Comparison of ENCODE assay signal across 8 cellular contexts in the genomic region with DNA sequence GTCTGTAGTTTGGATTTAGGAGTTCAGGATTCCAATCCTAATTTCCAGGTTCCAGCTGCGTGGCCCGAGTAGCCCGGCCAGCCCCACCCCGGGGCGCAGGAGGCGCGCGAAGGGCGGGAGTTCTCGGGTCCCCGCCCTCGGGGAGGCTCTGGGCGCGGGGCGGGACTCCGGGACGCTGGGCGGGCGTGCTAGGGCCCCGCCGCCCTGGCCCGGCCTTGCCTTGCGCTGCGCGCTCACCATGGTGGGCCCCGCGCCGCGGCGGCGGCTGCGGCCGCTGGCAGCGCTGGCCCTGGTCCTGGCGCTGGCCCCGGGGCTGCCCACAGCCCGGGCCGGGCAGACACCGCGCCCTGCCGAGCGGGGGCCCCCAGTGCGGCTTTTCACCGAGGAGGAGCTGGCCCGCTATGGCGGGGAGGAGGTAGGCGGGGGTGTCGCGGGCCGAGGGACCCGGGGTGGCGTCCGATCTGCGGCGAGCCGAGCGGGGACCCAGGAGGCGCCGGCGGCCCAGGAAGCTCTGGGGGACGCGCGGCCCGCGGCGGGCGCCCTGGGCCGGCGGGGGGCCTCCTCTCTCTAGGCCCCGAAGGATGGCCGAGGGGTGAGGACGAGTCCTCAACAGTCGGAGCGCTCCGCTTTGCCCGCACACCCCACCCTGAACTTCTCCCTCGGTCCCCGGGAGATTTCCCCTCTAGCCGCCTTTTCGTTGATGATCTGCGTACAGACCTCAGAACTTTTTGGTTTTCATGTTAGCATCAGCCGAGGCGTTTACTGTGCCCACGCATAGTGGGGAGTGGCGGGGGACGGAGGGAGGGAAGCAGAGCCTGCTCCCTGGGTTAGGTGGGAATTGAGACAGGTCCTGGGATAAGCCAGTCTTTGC. TPM values are rescaled to one million over a fixed set of nuclear protein-coding genes. Genes with fewer than 3 reads are reported as not detected.
DNase-seq lines count a peak whose midpoint lies in the region; ATAC-seq and TF ChIP-seq lines count a peak whose summit lies in the region.

NENF (plus strand) TSS at position 215 of the 871 bp plus-strand sequence; CDS start at position 239, 24 bp downstream.

- H3K27ac ChIP-seq in ectodermal cell (ENCODE audit: insufficient read depth, low read depth, low read length, poor library complexity, severe bottlenecking) = no peak within 1 kb of the TSS
- peak within 1 kb of the TSS; percentile 61 to 91 for H3K27ac ChIP-seq in lung (ENCODE audit: low read depth in 1 of 2, low read length in 1 of 2)

- H3K27me3 ChIP-seq in BE2C (no peaks in the 10 kb centered on the region), ectodermal cell (ENCODE audit: control insufficient read depth, insufficient read depth, low read length, poor library complexity, severe bottlenecking) (peaks cover 24% of the 10 kb centered on the region), lung (ENCODE audit: control insufficient read depth, insufficient read depth) (no peaks in the 10 kb centered on the region)

- peak within 1 kb of the TSS; percentile 82 for H3K4me3 ChIP-seq in BE2C (ENCODE audit: low read depth, low read length)
- peak within 1 kb of the TSS; percentile 66 for H3K4me3 ChIP-seq in ectodermal cell (ENCODE audit: insufficient read depth, low read depth, low read length)
- peak within 1 kb of the TSS; percentile 68 for H3K4me3 ChIP-seq in lung

- H3K4me1 ChIP-seq in BE2C = no peaks in the 10 kb centered on the region; the same call in 1 of the 2 replicates
- no peaks in the 10 kb centered on the region for H3K4me1 ChIP-seq in ectodermal cell (ENCODE audit: control insufficient read depth, insufficient read depth, low read length)
- H3K4me1 ChIP-seq in lung (ENCODE audit: control insufficient read depth in 2 of 2, insufficient read depth in 2 of 2, low read length in 2 of 2) = peaks cover 0 to 13% of the 10 kb centered on the region in 2 donors

- DNase-seq in BE2C = peak; percentile 88
- peak; percentile 5 to 85 for DNase-seq in NCI-H526 (lab: John Stamatoyannopoulos, UW)
- peak; percentile 78 to 82 for DNase-seq in activated CD4-positive, alpha-beta T cell treated with anti-CD3 and anti-CD28 coated beads, Interleukin-2, amount 50 U/mL, for 48 hours
- peak; percentile 80 for DNase-seq in lung (ENCODE audit: low spot score)
- DNase-seq in stimulated activated CD4-positive, alpha-beta T cell treated with anti-CD3 and anti-CD28 coated beads, TNF-alpha, amount 100 ng/mL, for 24 hours (ENCODE audit: low read depth in 3 of 3) = peak; percentile 46 to 80 (median 57)

- no peak for TF ChIP-seq CTCF in BE2C (IDR thresholded peaks at IDR 0.05; ENCODE audit: low read depth, low read length)
- no peak for TF ChIP-seq CTCF in lung (IDR thresholded peaks at IDR 0.05; ENCODE audit: control extremely low read depth, extremely low read depth)

- ATAC-seq in GM19035 (IDR thresholded peaks at IDR 0.05; ENCODE audit: unreplicated experiment) = peak; percentile 99
- peak; percentile 99 for ATAC-seq in HG03280 (IDR thresholded peaks at IDR 0.05; ENCODE audit: unreplicated experiment)
- peak; percentile 99 for ATAC-seq in lung (ENCODE audit: insufficient read depth, low FRiP score)

- no peaks in the 10 kb centered on the region for H3K9me3 ChIP-seq in BE2C
- no peaks in the 10 kb centered on the region for H3K9me3 ChIP-seq in ectodermal cell (ENCODE audit: control insufficient read depth, low read length)
- no peaks in the 10 kb centered on the region for H3K9me3 ChIP-seq in lung (ENCODE audit: control insufficient read depth in 2 of 2, insufficient read depth in 1 of 2, low read length in 1 of 2)

- no peaks in the 10 kb centered on the region for H3K36me3 ChIP-seq in BE2C
- H3K36me3 ChIP-seq in ectodermal cell (ENCODE audit: control insufficient read depth, insufficient read depth, low read length) = no peaks in the 10 kb centered on the region
- H3K36me3 ChIP-seq in lung (ENCODE audit: control insufficient read depth in 2 of 2, insufficient read depth in 2 of 2, low read length in 2 of 2) = no peaks in the 10 kb centered on the region

- WGBS in ectodermal cell, 2 experiments = 1 to 2% methylated on average over 86 of the region's 86 CpGs
- WGBS in lung, 2 donors = 1% methylated on average over 63 to 86 of the region's 86 CpGs

RNA-seq across cellular contexts. Expression of gene NENF, which starts in this region (rescaled TPM):
- polyA plus RNA-seq in BE2C (2012; ENCODE audit: insufficient read depth, insufficient read length, low read depth) = 73.7 TPM
- 20.4 TPM for polyA plus RNA-seq in ectodermal cell (2013, experiment 1 of 4)
- polyA plus RNA-seq in ectodermal cell (2013, experiment 2 of 4) = 19.8 TPM
- polyA plus RNA-seq in ectodermal cell (2013, experiment 3 of 4) = 24.5 TPM
- polyA plus RNA-seq in ectodermal cell (2013, experiment 4 of 4) = 24.2 TPM
- 10 to 100 TPM; 27.1 to 52.8 TPM for total RNA-seq in lung
- polyA plus RNA-seq in lung = 10 to 100 TPM; 34.1 to 94.7 TPM
